Comparison of ENCODE assay signal across 18 cellular contexts in genomic region chr11:73346186-73346935, GRCh38. TPM values are rescaled to one million over a fixed set of nuclear protein-coding genes. Genes with fewer than 3 reads are reported as not detected.
DNase-seq lines count a peak whose midpoint lies in the region; ATAC-seq, FAIRE-seq and TF ChIP-seq lines count a peak whose summit lies in the region.
"Had no signal": no experiment of that assay in that cellular context is flagged by ENCODE, and none has a peak within 500 bp of the region (broad histone marks: within the 10 kb centered on the region; RNA-seq: fewer than 3 reads in every experiment).

No MANE protein-coding gene starts in this region.

- ATAC-seq in HepG2 (no peak), right lobe of liver (no peak), omental fat pad (ENCODE audit: low FRiP score) (no peak)

- H3K4ac ChIP-seq in H1 (replicated peaks; ENCODE audit: insufficient read length, low read depth, low read length) = no peak overlapping the region

- in situ Hi-C loops in HepG2 (cut with HindIII; ENCODE audit: extremely low pct_ligation_motif_present, low pct_unique_long_range_greater_than_20kb) = no loop called here

- no peak overlapping the region for H2BK20ac ChIP-seq in H1 (ENCODE audit: low read length)

- peaks cover 27% of the 10 kb centered on the region for H3K4me1 Mint-ChIP-seq in osteocyte (ENCODE audit: unreplicated experiment)

- H3K56ac ChIP-seq in H1 (replicated peaks; ENCODE audit: insufficient read length, low read depth, low read length) = no peak overlapping the region

- peaks cover 33% of the 10 kb centered on the region for H3K4me1 ChIP-seq in HepG2 (ENCODE audit: insufficient read depth, low read length)
- peaks cover 0 to 11% (median 0%) of the 10 kb centered on the region in 4 donors for H3K4me1 ChIP-seq in right lobe of liver
- peaks cover 0 to 9% (median 8%) of the 10 kb centered on the region in 4 experiments; a peak in 6 of 7 replicates for H3K4me1 ChIP-seq in H1 (replicated peaks in 1 of 4; ENCODE audit: control insufficient read depth in 3 of 4, insufficient read depth in 4 of 4, low read length in 3 of 4)
- peaks cover 0 to 34% of the 10 kb centered on the region in 2 experiments; a peak in 1 of 4 replicates for H3K4me1 ChIP-seq in SK-N-SH (ENCODE audit: control insufficient read depth in 1 of 2, insufficient read depth in 2 of 2, low read depth in 1 of 2, low read length in 1 of 2)

- peaks cover 3% of the 10 kb centered on the region for H3K23me2 ChIP-seq in H1 (ENCODE audit: low read depth, low read length)

- no peak overlapping the region for H2BK120ac ChIP-seq in H1 (replicated peaks; ENCODE audit: low read depth, low read length)

- no peak for TF ChIP-seq EP300 in HepG2 (IDR thresholded peaks at IDR 0.05; ENCODE audit: low read depth in 2 of 2, low read length in 2 of 2)
- TF ChIP-seq EP300 in HepG2 (CRISPR knock-in tag; IDR thresholded peaks at IDR 0.05; ENCODE audit: borderline replicate concordance) = no peak
- no peak for TF ChIP-seq EP300 in H1 (IDR thresholded peaks at IDR 0.05; ENCODE audit: borderline replicate concordance in 1 of 2, low read depth in 2 of 2, low read length in 2 of 2)
- no peak for TF ChIP-seq EP300 in SK-N-SH (IDR thresholded peaks at IDR 0.05; ENCODE audit: borderline replicate concordance in 1 of 2, low read depth in 1 of 2, low read length in 1 of 2)

- POLR2A ChIA-PET in HepG2 (lab: Yijun Ruan, JAX) (no interaction called here), H1 (lab: Charles Lee; ENCODE audit: partially characterized antibody) (interaction anchor here (0.9 kb wide), 1 partner anchor 11 kb away, joined by 3 read pairs; no protein-coding TSS in a partner anchor), SK-N-SH (lab: Yijun Ruan, JAX) (no interaction called here)

- no peak overlapping the region for H4K91ac ChIP-seq in H1 (replicated peaks; ENCODE audit: insufficient read length, low read length)

- DNase-seq in HepG2 (ENCODE audit: low spot score) (no peak), right lobe of liver (no peak), H1 (ENCODE audit: low read depth in 1 of 2, low spot score in 2 of 2) (no peak), osteocyte (ENCODE audit: extremely low spot score, unreplicated experiment) (no peak), omental fat pad (ENCODE audit: low spot score) (no peak), SK-N-SH (no peak), DMS53 treated with DMSO at 0.1 percent for 48 hours (lab: John Stamatoyannopoulos, UW; ENCODE audit: unreplicated experiment) (no peak)
- DNase-seq: CD4-positive, CD25-positive, alpha-beta regulatory T cell; DMS153; H7; KBM-7; MG63; NCI-H1694 treated with DMSO at 0.1 percent for 48 hours; NCI-H2227 treated with DMSO at 0.1 percent for 48 hours; RPMI8226; SHP77 had no signal

- H3K23ac ChIP-seq in H1 (ENCODE audit: insufficient read length) = no peak overlapping the region

- no peak overlapping the region for H2AK5ac ChIP-seq in H1 (ENCODE audit: low read depth, low read length)

- no TSS peak for BruUV-seq in HepG2 (replicated peaks; lab: Mats Ljungman, UMichigan)

- H3K36me3 Mint-ChIP-seq in osteocyte (ENCODE audit: unreplicated experiment) = peaks cover 5% of the 10 kb centered on the region
- H3K36me3 Mint-ChIP-seq: CD4-positive, CD25-positive, alpha-beta regulatory T cell had no signal

- WGBS in HepG2 (ENCODE audit: low lambda C conversion rate) = 74% methylated on average over 7 of the region's 10 CpGs
- 37% methylated on average over 3 of the region's 10 CpGs for WGBS in right lobe of liver (ENCODE audit: insufficient coverage, low coverage, low lambda C conversion rate, missing lambda C conversion rate)
- 73% methylated on average over 8 of the region's 10 CpGs; no CpG with 5 or more reads in 1 of the 2 experiments for WGBS in H1 (ENCODE audit: extremely low coverage in 1 of 2, insufficient coverage in 1 of 2, insufficient read length in 1 of 2, insufficient replicate concordance in 2 of 2, low coverage in 1 of 2, low lambda C conversion rate in 2 of 2, missing lambda C conversion rate in 1 of 2), 2 experiments
- 90% methylated on average over 7 of the region's 10 CpGs for WGBS in SK-N-SH (ENCODE audit: low lambda C conversion rate)

- H2BK12ac ChIP-seq in H1 (ENCODE audit: low read depth, low read length) = no peak overlapping the region

- peaks cover 5% of the 10 kb centered on the region; the same call in 1 of the 2 replicates for H3K79me1 ChIP-seq in H1 (ENCODE audit: low read depth, low read length)

- peak overlapping the region; percentile 37 for H3K27ac ChIP-seq in HepG2 (ENCODE audit: extremely low read length, insufficient read depth, low read length)
- H3K27ac ChIP-seq in right lobe of liver = no peak overlapping the region
- H3K27ac ChIP-seq in H1 (ENCODE audit: low read depth, low read length) = no peak overlapping the region
- H3K27ac ChIP-seq in SK-N-SH (ENCODE audit: low read depth in 2 of 2, low read length in 1 of 2) = no peak overlapping the region

- peaks cover 10 to 26% of the 10 kb centered on the region in 2 experiments; a peak in 4 of 5 replicates for H3K36me3 ChIP-seq in HepG2 (replicated peaks in 1 of 2; ENCODE audit: control insufficient read depth in 1 of 2, insufficient read depth in 2 of 2, low read length in 2 of 2)
- no peaks in the 10 kb centered on the region for H3K36me3 ChIP-seq in right lobe of liver
- no peaks in the 10 kb centered on the region for H3K36me3 ChIP-seq in H1 (ENCODE audit: control insufficient read depth in 2 of 4, insufficient read depth in 4 of 4, low read length in 3 of 4)
- H3K36me3 ChIP-seq in SK-N-SH (replicated peaks in 1 of 2; ENCODE audit: control insufficient read depth in 1 of 2, insufficient read depth in 2 of 2, low read length in 1 of 2) = peaks cover 8 to 11% of the 10 kb centered on the region in 2 experiments

- TF ChIP-seq POLR2A in HepG2 (IDR thresholded peaks at IDR 0.05; ENCODE audit: insufficient read depth in 1 of 2, low read depth in 2 of 2, low read length in 2 of 2) (no peak), right lobe of liver (IDR thresholded peaks at IDR 0.05) (no peak), H1 (IDR thresholded peaks at IDR 0.05; ENCODE audit: control extremely low read depth in 1 of 2, low read depth in 2 of 2, low read length in 2 of 2) (no peak)

- no peaks in the 10 kb centered on the region for H3K27me3 Mint-ChIP-seq in osteocyte (ENCODE audit: unreplicated experiment)

- no peak overlapping the region for H3K18ac ChIP-seq in H1 (ENCODE audit: extremely low read depth, low read length)

- H3F3A ChIP-seq in SK-N-SH (replicated peaks; ENCODE audit: insufficient read depth) = peaks cover 12% of the 10 kb centered on the region

- H3K9ac ChIP-seq in HepG2 (ENCODE audit: insufficient read depth, low read depth, low read length) (no peak overlapping the region), H1 (replicated peaks in 1 of 4; ENCODE audit: extremely low read depth in 1 of 4, low read depth in 3 of 4, low read length in 3 of 4) (no peak overlapping the region), SK-N-SH (no peak overlapping the region)
- H3K9ac ChIP-seq: BLaER1 had no signal

- H3K4me3 ChIP-seq in HepG2 (replicated peaks in 1 of 3; ENCODE audit: insufficient read depth in 1 of 3, low read depth in 2 of 3, low read length in 3 of 3) (no peak overlapping the region), right lobe of liver (no peak overlapping the region), H1 (ENCODE audit: extremely low read depth in 1 of 4, insufficient read depth in 2 of 4, low read depth in 3 of 4, low read length in 4 of 4) (no peak overlapping the region), SK-N-SH (ENCODE audit: low read depth in 2 of 2, low read length in 1 of 2) (no peak overlapping the region)
- H3K4me3 ChIP-seq: BLaER1, MG63 had no signal

- TF ChIP-seq RAD21 in HepG2 (CRISPR knock-in tag; IDR thresholded peaks at IDR 0.05) (no peak), H1 (IDR thresholded peaks at IDR 0.05 in 1 of 2, conservative IDR thresholded peaks at IDR 0.05 in 1 of 2; ENCODE audit: low read depth in 2 of 2, low read length in 2 of 2) (no peak), SK-N-SH (IDR thresholded peaks at IDR 0.05; ENCODE audit: low read length) (no peak)

- H4K20me1 ChIP-seq in HepG2 (ENCODE audit: insufficient read depth, low read length) (peaks cover 24% of the 10 kb centered on the region; the same call in 1 of the 2 replicates), H1 (replicated peaks in 1 of 2; ENCODE audit: control insufficient read depth in 1 of 2, insufficient read depth in 2 of 2, low read length in 2 of 2) (peaks cover 13 to 40% of the 10 kb centered on the region in 2 experiments), SK-N-SH (ENCODE audit: insufficient read depth) (peaks cover 93% of the 10 kb centered on the region)

- CTCF ChIA-PET in HepG2 (lab: Yijun Ruan, JAX; ENCODE audit: low intra/inter-chr PET ratio, low total read pairs) = no interaction called here
- CTCF ChIA-PET in H1 (lab: Charles Lee; ENCODE audit: partially characterized antibody) = interaction anchor here (0.6 to 59.1 kb wide), 5 partner anchors 4 to 165 kb away, joined by 3 to 1456 read pairs (median 13); partner anchors contain the start of gene RELT
- CTCF ChIA-PET in SK-N-SH (lab: Yijun Ruan, JAX) = interaction anchor here (1.0 to 9.7 kb wide), 3 partner anchors 39 to 314 kb away, joined by 3 to 144 read pairs (median 3); no protein-coding TSS in a partner anchor

- H3K14ac ChIP-seq in H1 (ENCODE audit: insufficient read length) = no peak overlapping the region

- intact Hi-C loops in HepG2 (cut with micrococcal nuclease; ENCODE audit: unreplicated experiment) = no loop called here
- intact Hi-C loops in right lobe of liver (cut with DNase I) = no loop called here

- no peaks in the 10 kb centered on the region for H3K9me3 ChIP-seq in HepG2 (ENCODE audit: low read length)
- H3K9me3 ChIP-seq in right lobe of liver = no peaks in the 10 kb centered on the region
- H3K9me3 ChIP-seq in H1 (ENCODE audit: insufficient read depth in 2 of 2, low read depth in 1 of 2, low read length in 1 of 2) = no peaks in the 10 kb centered on the region
- no peaks in the 10 kb centered on the region for H3K9me3 ChIP-seq in SK-N-SH
- H3K9me3 ChIP-seq: BLaER1, MG63 had no signal

- no peak for TF ChIP-seq CTCF in HepG2 (CRISPR knock-in tag; IDR thresholded peaks at IDR 0.05)
- no peak for TF ChIP-seq CTCF in right lobe of liver (IDR thresholded peaks at IDR 0.05)
- TF ChIP-seq CTCF in H1 (IDR thresholded peaks at IDR 0.05; ENCODE audit: control extremely low read depth in 1 of 3, insufficient read depth in 1 of 3, low read depth in 1 of 3, low read length in 3 of 3) = no peak
- no peak for TF ChIP-seq CTCF in osteocyte (IDR thresholded peaks at IDR 0.05)
- TF ChIP-seq CTCF in omental fat pad (IDR thresholded peaks at IDR 0.05) = no peak
- TF ChIP-seq CTCF in SK-N-SH (IDR thresholded peaks at IDR 0.05) = no peak

- H4K5ac ChIP-seq in H1 (ENCODE audit: insufficient read length, low read depth, low read length) = no peak overlapping the region

- H2BK15ac ChIP-seq in H1 (ENCODE audit: low read length) = 0 out of 2 replicates have a peak overlapping the region, but pooled peaks have one; percentile 31

- no peaks in the 10 kb centered on the region for H3K9me3 Mint-ChIP-seq in osteocyte (ENCODE audit: unreplicated experiment)

- no peak for FAIRE-seq in HepG2 (lab: Jason Lieb, UNC)
- no peak for FAIRE-seq in H1 (lab: Jason Lieb, UNC)
- FAIRE-seq: A204.1 had no signal

- H4K8ac ChIP-seq in H1 (ENCODE audit: extremely low read depth, insufficient read depth, low read length) = no peak overlapping the region; the same call in 1 of the 2 replicates

- H3K9me2 ChIP-seq in SK-N-SH = no peaks in the 10 kb centered on the region

- H3K79me2 ChIP-seq in HepG2 (ENCODE audit: insufficient read depth, low read length) (peaks cover 3% of the 10 kb centered on the region), H1 (ENCODE audit: control insufficient read depth in 1 of 2, insufficient read depth in 2 of 2, low read length in 2 of 2) (no peaks in the 10 kb centered on the region), SK-N-SH (ENCODE audit: insufficient read depth) (peaks cover 59% of the 10 kb centered on the region)

- H3K27ac Mint-ChIP-seq in osteocyte (ENCODE audit: unreplicated experiment) = peak overlapping the region; percentile 47
- H3K27ac Mint-ChIP-seq: CD4-positive, CD25-positive, alpha-beta regulatory T cell had no signal

- no peak overlapping the region for H2AFZ ChIP-seq in HepG2 (ENCODE audit: low read length)
- H2AFZ ChIP-seq in H1 (ENCODE audit: low read length) = no peak overlapping the region
- no peak overlapping the region for H2AFZ ChIP-seq in SK-N-SH (ENCODE audit: low read depth)

- H2BK5ac ChIP-seq in H1 (ENCODE audit: low read depth, low read length) = no peak overlapping the region

- no peak overlapping the region for H3K4me3 Mint-ChIP-seq in osteocyte (ENCODE audit: unreplicated experiment)
- H3K4me3 Mint-ChIP-seq: CD4-positive, CD25-positive, alpha-beta regulatory T cell had no signal

- no peaks in the 10 kb centered on the region for H3K27me3 ChIP-seq in HepG2 (ENCODE audit: control insufficient read depth in 1 of 2, insufficient read depth in 2 of 2, low read length in 2 of 2)
- H3K27me3 ChIP-seq in right lobe of liver = no peaks in the 10 kb centered on the region
- H3K27me3 ChIP-seq in H1 (replicated peaks in 1 of 4; ENCODE audit: control insufficient read depth in 3 of 4, extremely low read depth in 1 of 4, insufficient read depth in 3 of 4, low read length in 3 of 4) = peaks cover 7 to 26% (median 24%) of the 10 kb centered on the region in 4 experiments; a peak in 6 of 7 replicates
- H3K27me3 ChIP-seq in SK-N-SH (ENCODE audit: insufficient read depth) = no peaks in the 10 kb centered on the region
- H3K27me3 ChIP-seq: BLaER1, MG63 had no signal

- H3K4me2 ChIP-seq in HepG2 (ENCODE audit: low read depth, low read length) (no peak overlapping the region), H1 (ENCODE audit: insufficient read depth in 1 of 2, low read depth in 2 of 2, low read length in 2 of 2) (no peak overlapping the region), SK-N-SH (no peak overlapping the region)
- H3K4me2 ChIP-seq: BLaER1 had no signal

RNA-seq across cellular contexts. Expression of gene RELT, which starts 29.8 kb away (rescaled TPM):
- total RNA-seq in HepG2 (2016; rRNA removed; fragmentation: Illumina TruSeq; extraction: Trizol) (1.6 and 4.7 TPM in 2 replicates), right lobe of liver (1 to 10 TPM in 5 of 6 experiments, under 1 TPM in 1; 0.81 to 5.4 (median 1.6) TPM), osteocyte (3.3 and 4.1 TPM in 2 replicates), omental fat pad (10 to 100 TPM in 1 of 4 donors, 1 to 10 TPM in 3; 5.0 to 21.6 (median 9.0) TPM)
- total RNA-seq in HepG2 (2016; cell fraction: cytosol; rRNA removed; fragmentation: Illumina TruSeq; extraction: Trizol; ENCODE audit: low read depth) = 2.8 and 3.4 TPM in 2 replicates
- 1.8 and 4.7 TPM in 2 replicates for total RNA-seq in HepG2 (2016; cell fraction: insoluble cytoplasmic fraction; rRNA removed; fragmentation: Illumina TruSeq; extraction: Trizol)
- total RNA-seq in HepG2 (2016; cell fraction: membrane; rRNA removed; fragmentation: Illumina TruSeq; extraction: Trizol) = 4.0 and 4.2 TPM in 2 replicates
- total RNA-seq in HepG2 (2016; cell fraction: nucleus; rRNA removed; fragmentation: Illumina TruSeq; extraction: Trizol) = 5.4 TPM in 2 replicates
- polyA plus RNA-seq in HepG2 (2011; rRNA removed) (2.5 and 3.5 TPM in 2 replicates), H1 (2011; rRNA removed) (3.4 and 4.4 TPM in 2 replicates), SK-N-SH (2012; rRNA removed) (4.3 and 5.5 TPM in 2 replicates)
- polyA plus RNA-seq in HepG2 (2011; cell fraction: cytosol; rRNA removed) = 2.1 and 3.1 TPM in 2 replicates
- 12.5 and 18.1 TPM in 2 replicates for polyA plus RNA-seq in HepG2 (2011; cell fraction: nucleus; rRNA removed)
- 1.0 and 2.7 TPM in 2 replicates for polyA plus RNA-seq in HepG2 (2012)
- 0.36 and 0.55 TPM in 2 replicates for polyA plus RNA-seq in HepG2 (2016; cell fraction: cytosol; fragmentation: Illumina TruSeq; extraction: Trizol; ENCODE audit: low read depth)
- 1.4 TPM in 2 replicates for polyA plus RNA-seq in HepG2 (2016; cell fraction: insoluble cytoplasmic fraction; fragmentation: Illumina TruSeq; extraction: Trizol; ENCODE audit: low read depth)
- polyA plus RNA-seq in HepG2 (2016; cell fraction: membrane; fragmentation: Illumina TruSeq; extraction: Trizol; ENCODE audit: low read depth) = 0.68 and 0.80 TPM in 2 replicates
- polyA plus RNA-seq in HepG2 (2016; cell fraction: nucleus; fragmentation: Illumina TruSeq; extraction: Trizol; ENCODE audit: insufficient read depth, low read depth) = 14.8 and 15.4 TPM in 2 replicates
- polyA minus RNA-seq in HepG2 (2011; rRNA and poly(A)+ RNA removed; ENCODE audit: low replicate concordance) = 7.0 and 19.1 TPM in 2 replicates
- polyA minus RNA-seq in HepG2 (2011; cell fraction: cytosol; rRNA and poly(A)+ RNA removed) = 1.7 and 2.0 TPM in 2 replicates
- polyA minus RNA-seq in HepG2 (2011; cell fraction: nucleus; rRNA and poly(A)+ RNA removed) = 5.2 and 7.6 TPM in 2 replicates
- total RNA-seq in H1 (2021; fragmentation: NEBNext Ultra II Directional; extraction: Animal tissue kit (Norgen Biotek cat#: 25700)) = 5.3 and 5.7 TPM in 2 replicates
- 4.2 TPM for polyA plus RNA-seq in H1 (2011; cell fraction: cytosol; rRNA removed)
- polyA plus RNA-seq in H1 (2011; cell fraction: nucleus; rRNA removed) = 12.1 TPM
- polyA plus RNA-seq in H1 (2012, experiment 1 of 2) = 2.3 to 5.2 TPM (median 4.2 TPM) in 4 replicates
- 3.3 TPM for polyA plus RNA-seq in H1 (2012, experiment 2 of 2)
- 4.5 TPM for polyA plus RNA-seq in H1 (2013, experiment 1 of 2)
- 4.2 TPM for polyA plus RNA-seq in H1 (2013, experiment 2 of 2)
- 2.4 TPM in 2 replicates for polyA minus RNA-seq in H1 (2011; rRNA and poly(A)+ RNA removed)
- 4.7 TPM for polyA minus RNA-seq in H1 (2011; cell fraction: cytosol; rRNA and poly(A)+ RNA removed)
- polyA minus RNA-seq in H1 (2011; cell fraction: nucleus; rRNA and poly(A)+ RNA removed) = 6.6 TPM
- polyA plus RNA-seq in SK-N-SH (2012; cell fraction: cytosol; rRNA removed) = 1.9 and 2.5 TPM in 2 replicates
- 12.2 and 12.5 TPM in 2 replicates for polyA plus RNA-seq in SK-N-SH (2012; cell fraction: nucleus; rRNA removed)

RNA-seq across cellular contexts. Expression of gene ARHGEF17, which starts 38.3 kb away (rescaled TPM):
- 5.7 and 10.7 TPM in 2 replicates for total RNA-seq in HepG2 (2016; rRNA removed; fragmentation: Illumina TruSeq; extraction: Trizol)
- 4.6 and 5.1 TPM in 2 replicates for total RNA-seq in HepG2 (2016; cell fraction: cytosol; rRNA removed; fragmentation: Illumina TruSeq; extraction: Trizol; ENCODE audit: low read depth)
- total RNA-seq in HepG2 (2016; cell fraction: insoluble cytoplasmic fraction; rRNA removed; fragmentation: Illumina TruSeq; extraction: Trizol) = 3.7 and 12.1 TPM in 2 replicates
- total RNA-seq in HepG2 (2016; cell fraction: membrane; rRNA removed; fragmentation: Illumina TruSeq; extraction: Trizol) = 3.3 and 3.8 TPM in 2 replicates
- total RNA-seq in HepG2 (2016; cell fraction: nucleus; rRNA removed; fragmentation: Illumina TruSeq; extraction: Trizol) = 20.3 and 20.6 TPM in 2 replicates
- polyA plus RNA-seq in HepG2 (2011; rRNA removed) = 28.8 and 37.7 TPM in 2 replicates
- 7.4 and 13.6 TPM in 2 replicates for polyA plus RNA-seq in HepG2 (2011; cell fraction: cytosol; rRNA removed)
- 250 and 318 TPM in 2 replicates for polyA plus RNA-seq in HepG2 (2011; cell fraction: nucleus; rRNA removed)
- 17.9 and 20.3 TPM in 2 replicates for polyA plus RNA-seq in HepG2 (2012)
- 0.35 and 0.64 TPM in 2 replicates for polyA plus RNA-seq in HepG2 (2016; cell fraction: cytosol; fragmentation: Illumina TruSeq; extraction: Trizol; ENCODE audit: low read depth)
- 5.4 and 7.1 TPM in 2 replicates for polyA plus RNA-seq in HepG2 (2016; cell fraction: insoluble cytoplasmic fraction; fragmentation: Illumina TruSeq; extraction: Trizol; ENCODE audit: low read depth)
- polyA plus RNA-seq in HepG2 (2016; cell fraction: membrane; fragmentation: Illumina TruSeq; extraction: Trizol; ENCODE audit: low read depth) = 0.76 and 0.94 TPM in 2 replicates
- polyA plus RNA-seq in HepG2 (2016; cell fraction: nucleus; fragmentation: Illumina TruSeq; extraction: Trizol; ENCODE audit: insufficient read depth, low read depth) = 83.1 and 89.4 TPM in 2 replicates
- polyA minus RNA-seq in HepG2 (2011; rRNA and poly(A)+ RNA removed; ENCODE audit: low replicate concordance) = 41.7 and 126 TPM in 2 replicates
- polyA minus RNA-seq in HepG2 (2011; cell fraction: cytosol; rRNA and poly(A)+ RNA removed) = 13.5 and 20.6 TPM in 2 replicates
- 85.9 and 99.9 TPM in 2 replicates for polyA minus RNA-seq in HepG2 (2011; cell fraction: nucleus; rRNA and poly(A)+ RNA removed)
- total RNA-seq in right lobe of liver = 1 to 10 TPM; 4.6 to 7.3 (median 5.4) TPM
- 12.9 and 14.6 TPM in 2 replicates for total RNA-seq in H1 (2021; fragmentation: NEBNext Ultra II Directional; extraction: Animal tissue kit (Norgen Biotek cat#: 25700))
- polyA plus RNA-seq in H1 (2011; rRNA removed) = 11.3 and 23.4 TPM in 2 replicates
- polyA plus RNA-seq in H1 (2011; cell fraction: cytosol; rRNA removed) = 12.4 TPM
- 65.2 TPM for polyA plus RNA-seq in H1 (2011; cell fraction: nucleus; rRNA removed)
- polyA plus RNA-seq in H1 (2012, experiment 1 of 2) = 5.6 to 10.8 TPM (median 10.0 TPM) in 4 replicates
- 7.7 TPM for polyA plus RNA-seq in H1 (2012, experiment 2 of 2)
- 5.6 TPM for polyA plus RNA-seq in H1 (2013, experiment 1 of 2)
- 5.2 TPM for polyA plus RNA-seq in H1 (2013, experiment 2 of 2)
- polyA minus RNA-seq in H1 (2011; rRNA and poly(A)+ RNA removed) = 15.5 and 17.0 TPM in 2 replicates
- 26.9 TPM for polyA minus RNA-seq in H1 (2011; cell fraction: cytosol; rRNA and poly(A)+ RNA removed)
- 34.7 TPM for polyA minus RNA-seq in H1 (2011; cell fraction: nucleus; rRNA and poly(A)+ RNA removed)
- 104 and 105 TPM in 2 replicates for total RNA-seq in osteocyte
- total RNA-seq in omental fat pad = 10 to 100 TPM; 27.3 to 80.7 (median 31.9) TPM
- 45.9 and 48.4 TPM in 2 replicates for polyA plus RNA-seq in SK-N-SH (2012; rRNA removed)
- 8.0 and 13.3 TPM in 2 replicates for polyA plus RNA-seq in SK-N-SH (2012; cell fraction: cytosol; rRNA removed)
- polyA plus RNA-seq in SK-N-SH (2012; cell fraction: nucleus; rRNA removed) = 273 and 324 TPM in 2 replicates
- polyA plus RNA-seq: CD4-positive, CD25-positive, alpha-beta regulatory T cell had no signal

Comparison
In these comparisons a context has a peak if more than half of its experiments do, and no peak if none do; other contexts are left out.
1. Of the 41 proteins assayed by ChIP-seq in both HepG2 and H1: peak only in HepG2: none; only in H1: MAX; in both: none; in neither: 40.